ENCODE assay signal across 12 cellular contexts in genomic region chr7:140060243-140060630, GRCh38. TPM values are rescaled to one million over a fixed set of nuclear protein-coding genes. Genes with fewer than 3 reads are reported as not detected.
DNase-seq lines count a peak whose midpoint lies in the region; ATAC-seq, FAIRE-seq and TF ChIP-seq lines count a peak whose summit lies in the region.
"Had no signal": no experiment of that assay in that cellular context is flagged by ENCODE, and none has a peak within 500 bp of the region (broad histone marks: within the 10 kb centered on the region; RNA-seq: fewer than 3 reads in every experiment).

No MANE protein-coding gene starts in this region.

- H3K27ac Mint-ChIP-seq in naive B cell = peak overlapping the region in 2 of 6 donors; percentile 89 to 94

- no peaks in the 10 kb centered on the region for H3K9me3 Mint-ChIP-seq in naive B cell

- H3K4me1 Mint-ChIP-seq in naive B cell = peaks cover 48 to 69% (median 67%) of the 10 kb centered on the region in 3 donors

- no peak for ATAC-seq in A549
- ATAC-seq in naive B cell (ENCODE audit: low read depth in 2 of 2) = no peak
- ATAC-seq in GM18868 (IDR thresholded peaks at IDR 0.05; ENCODE audit: unreplicated experiment) = no peak
- no peak for ATAC-seq in GM21381 (IDR thresholded peaks at IDR 0.05; ENCODE audit: unreplicated experiment)
- no peak for ATAC-seq in GM21390 (IDR thresholded peaks at IDR 0.05; ENCODE audit: unreplicated experiment)

- H3K27me3 ChIP-seq in ascending aorta = no peaks in the 10 kb centered on the region
- H3K27me3 ChIP-seq: dorsolateral prefrontal cortex, ovary had no signal

- H3K4me3 ChIP-seq in A549 (no peak overlapping the region), ascending aorta (peak overlapping the region in 1 of 2 donors; percentile 87)
- H3K4me3 ChIP-seq: ovary had no signal

- H3K4me1 ChIP-seq in A549 (peaks cover 28% of the 10 kb centered on the region), ascending aorta (peaks cover 0 to 23% of the 10 kb centered on the region in 2 donors)

- H3K27ac ChIP-seq in A549 (peak overlapping the region in 1 of 2 experiments; percentile 58; a peak in 3 of 6 replicates), ascending aorta (peak overlapping the region; percentile 91 to 92)
- H3K27ac ChIP-seq: HL-60 had no signal

- intact Hi-C loops in ascending aorta (cut with DNase I) = loop anchor here (5.0 kb wide), 2 partner anchors 283 to 383 kb away; partner anchors contain the start of gene HIPK2

- DNase-seq in A549 (ENCODE audit: low read depth in 1 of 2, low spot score in 1 of 2) = no peak
- peak; percentile 28 for DNase-seq in ELR (ENCODE audit: low read depth)
- DNase-seq in ascending aorta (ENCODE audit: low spot score in 2 of 2) = no peak
- no peak for DNase-seq in naive B cell
- no peak for DNase-seq in DMS53 (lab: John Stamatoyannopoulos, UW)
- DNase-seq: dorsolateral prefrontal cortex, H7 had no signal

- CTCF ChIA-PET in A549 (lab: Yijun Ruan, JAX) = interaction anchor here (0.8 kb wide), 1 partner anchor 415 kb away, joined by 3 read pairs; no protein-coding TSS in a partner anchor

- POLR2A ChIA-PET in A549 (lab: Yijun Ruan, JAX) = no interaction called here

- 85% methylated on average over 3 of the region's 3 CpGs for WGBS in A549 (ENCODE audit: missing lambda C conversion rate)

- peak overlapping the region in 7 of 8 donors; percentile 42 to 99 (median 98) for H3K4me3 Mint-ChIP-seq in naive B cell

- no peak for TF ChIP-seq POLR2A in A549 (IDR thresholded peaks at IDR 0.05; ENCODE audit: low read length)

- TF ChIP-seq CTCF in A549 (IDR thresholded peaks at IDR 0.05) (no peak), ascending aorta (IDR thresholded peaks at IDR 0.05) (no peak)

- FAIRE-seq in A549 (lab: Jason Lieb, UNC) = no peak

- H3K36me3 ChIP-seq in ascending aorta = peaks cover 0 to 2% of the 10 kb centered on the region in 2 donors
- H3K36me3 ChIP-seq: ovary had no signal

- no peak for TF ChIP-seq RAD21 in A549 (conservative IDR thresholded peaks at IDR 0.05 in 1 of 2, IDR thresholded peaks at IDR 0.05 in 1 of 2)

- H3K9me3 ChIP-seq in A549 (no peaks in the 10 kb centered on the region), ascending aorta (no peaks in the 10 kb centered on the region)
- H3K9me3 ChIP-seq: ovary had no signal

- peak overlapping the region; percentile 54 for H3K4me2 ChIP-seq in A549

- H3K36me3 Mint-ChIP-seq in naive B cell = peaks cover 0 to 14% of the 10 kb centered on the region in 2 donors

- no peaks in the 10 kb centered on the region for H3K27me3 Mint-ChIP-seq in naive B cell

- TF ChIP-seq EP300 in A549 (IDR thresholded peaks at IDR 0.05) = no peak

TF ChIP-seq in A549, 52 proteins besides CTCF, POLR2A, EP300 and RAD21:
- no peak for TF ChIP-seq CEBPB (IDR thresholded peaks at IDR 0.05)
- TF ChIP-seq HOXA7 (CRISPR knock-in tag; IDR thresholded peaks at IDR 0.05) = no peak
- no peak for TF ChIP-seq PHF8 (IDR thresholded peaks at IDR 0.05; ENCODE audit: borderline replicate concordance, low read depth)
- TF ChIP-seq MAZ (IDR thresholded peaks at IDR 0.05; ENCODE audit: borderline replicate concordance, low read depth, low read length) = no peak
- TF ChIP-seq GATA3 (IDR thresholded peaks at IDR 0.05; ENCODE audit: borderline replicate concordance) = no peak
- TF ChIP-seq EHF (CRISPR knock-in tag; IDR thresholded peaks at IDR 0.05) = no peak
- no peak for TF ChIP-seq NPAS2 (CRISPR knock-in tag; IDR thresholded peaks at IDR 0.05; ENCODE audit: borderline replicate concordance)
- TF ChIP-seq HOXB13 (CRISPR knock-in tag; IDR thresholded peaks at IDR 0.05; ENCODE audit: low read depth) = no peak
- no peak for TF ChIP-seq EHMT2 (IDR thresholded peaks at IDR 0.05; ENCODE audit: low read depth)
- TF ChIP-seq HOXB5 (CRISPR knock-in tag; IDR thresholded peaks at IDR 0.05) = no peak
- no peak for TF ChIP-seq CHD4 (IDR thresholded peaks at IDR 0.05; ENCODE audit: borderline replicate concordance)
- no peak for TF ChIP-seq HES2 (IDR thresholded peaks at IDR 0.05)
- no peak for TF ChIP-seq BCL3 (IDR thresholded peaks at IDR 0.05)
- TF ChIP-seq RCOR1 (IDR thresholded peaks at IDR 0.05; ENCODE audit: low read depth, low read length) = no peak
- TF ChIP-seq SMC3 (IDR thresholded peaks at IDR 0.05) = no peak
- TF ChIP-seq MAX (IDR thresholded peaks at IDR 0.05) = no peak
- TF ChIP-seq, protein P1, sequence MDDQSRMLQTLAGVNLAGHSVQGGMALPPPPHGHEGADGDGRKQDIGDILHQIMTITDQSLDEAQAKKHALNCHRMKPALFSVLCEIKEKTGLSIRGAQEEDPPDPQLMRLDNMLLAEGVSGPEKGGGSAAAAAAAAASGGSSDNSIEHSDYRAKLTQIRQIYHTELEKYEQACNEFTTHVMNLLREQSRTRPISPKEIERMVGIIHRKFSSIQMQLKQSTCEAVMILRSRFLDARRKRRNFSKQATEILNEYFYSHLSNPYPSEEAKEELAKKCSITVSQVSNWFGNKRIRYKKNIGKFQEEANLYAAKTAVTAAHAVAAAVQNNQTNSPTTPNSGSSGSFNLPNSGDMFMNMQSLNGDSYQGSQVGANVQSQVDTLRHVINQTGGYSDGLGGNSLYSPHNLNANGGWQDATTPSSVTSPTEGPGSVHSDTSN (IDR thresholded peaks at IDR 0.05) = no peak
- TF ChIP-seq MAFK (IDR thresholded peaks at IDR 0.05; ENCODE audit: partially characterized antibody) = no peak

RNA-seq across cellular contexts. Expression of gene PARP12, which starts 2.5 kb away (rescaled TPM):
- polyA plus RNA-seq in A549 (2011; rRNA removed) (16.0 and 16.2 TPM in 2 replicates), A549 (2017; fragmentation: RNase III; extraction: RNeasy Plus Mini Kit Qiagen cat#74134 plus additional on column Dnase treatment) (10.0 to 11.8 TPM (median 11.5 TPM) in 3 replicates), naive B cell (ENCODE audit: low read depth in 6 of 6) (10 to 100 TPM; 40.5 to 61.1 (median 47.6) TPM)
- polyA plus RNA-seq in A549 (2012; cell fraction: cytosol; rRNA removed) = 13.1 and 14.9 TPM in 2 replicates
- 28.3 and 31.5 TPM in 2 replicates for polyA plus RNA-seq in A549 (2012; cell fraction: nucleus; rRNA removed)
- 19.3 and 20.4 TPM in 2 replicates for polyA minus RNA-seq in A549 (2011; rRNA and poly(A)+ RNA removed)
- total RNA-seq in ascending aorta = 54.6 TPM
